20 cellular contexts compared by ENCODE assay signal in genomic region chr14:72600551-72601330, GRCh38.
DNase-seq lines count a peak whose midpoint lies in the region; ATAC-seq, FAIRE-seq and TF ChIP-seq lines count a peak whose summit lies in the region.
"Had no signal": no experiment of that assay in that cellular context is flagged by ENCODE, and none has a peak within 500 bp of the region (broad histone marks: within the 10 kb centered on the region; RNA-seq: fewer than 3 reads in every experiment).

No MANE protein-coding gene starts in this region.

- H4K20me1 ChIP-seq in neural progenitor cell (ENCODE audit: low read depth): no peaks in the 10 kb centered on the region
- no peaks in the 10 kb centered on the region for H4K20me1 ChIP-seq in mammary epithelial cell (ENCODE audit: insufficient read depth, low read length)

- TF ChIP-seq POLR2A in NB4 (IDR thresholded peaks at IDR 0.05; ENCODE audit: extremely low read depth, insufficient read length): no peak

- H3K27ac Mint-ChIP-seq in brain (peak overlapping the region in 3 of 5 experiments; percentile 21 to 68 (median 64)), neural progenitor cell (peak overlapping the region; percentile 87)
- H3K27ac Mint-ChIP-seq: activated CD8-positive, alpha-beta T cell treated with anti-CD3 and anti-CD28 coated beads, Interleukin-2, amount 10 ng/mL, durations not matched to agents 7 days and 5 days; activated naive CD4-positive, alpha-beta T cell treated with anti-CD3 and anti-CD28 coated beads for 36 hours had no signal

- no peaks in the 10 kb centered on the region for H3F3A ChIP-seq in neural progenitor cell (ENCODE audit: low read depth)

- H3K4me1 ChIP-seq in HEK293 (ENCODE audit: control insufficient read depth, insufficient read depth, low read length) (no peaks in the 10 kb centered on the region), neural progenitor cell (peaks cover 5% of the 10 kb centered on the region), mammary epithelial cell (ENCODE audit: insufficient read depth, low read length) (no peaks in the 10 kb centered on the region)
- H3K4me1 ChIP-seq: prostate gland had no signal

- H3K9ac ChIP-seq in neural progenitor cell: no peak overlapping the region
- no peak overlapping the region for H3K9ac ChIP-seq in mammary epithelial cell (ENCODE audit: insufficient read depth, low read length)

- no TSS peak for BruUV-seq in mammary epithelial cell (replicated peaks; lab: Mats Ljungman, UMichigan)

- POLR2A ChIA-PET in HEK293 (lab: Yijun Ruan, JAX): no interaction called here

- H3K4me3 Mint-ChIP-seq in brain: no peak overlapping the region
- H3K4me3 Mint-ChIP-seq in neural progenitor cell: no peak overlapping the region
- H3K4me3 Mint-ChIP-seq: activated CD8-positive, alpha-beta T cell treated with anti-CD3 and anti-CD28 coated beads, Interleukin-2, amount 10 ng/mL, durations not matched to agents 7 days and 5 days; activated naive CD4-positive, alpha-beta T cell treated with anti-CD3 and anti-CD28 coated beads for 36 hours had no signal

- 84% methylated on average over 7 of the region's 9 CpGs for WGBS in mammary epithelial cell (ENCODE audit: low coverage, missing lambda C conversion rate)

- intact Hi-C loops in mammary epithelial cell (cut with micrococcal nuclease): no loop called here

- H3K9me3 Mint-ChIP-seq in brain: no peaks in the 10 kb centered on the region
- no peaks in the 10 kb centered on the region for H3K9me3 Mint-ChIP-seq in neural progenitor cell
- H3K9me3 Mint-ChIP-seq: activated naive CD4-positive, alpha-beta T cell treated with anti-CD3 and anti-CD28 coated beads for 36 hours had no signal

- H3K9me3 ChIP-seq in HEK293 (ENCODE audit: control insufficient read depth, insufficient read depth, low read depth, low read length) (no peaks in the 10 kb centered on the region), neural progenitor cell (ENCODE audit: low read depth) (no peaks in the 10 kb centered on the region), mammary epithelial cell (replicated peaks; ENCODE audit: insufficient read depth, low read length) (no peaks in the 10 kb centered on the region)
- H3K9me3 ChIP-seq: prostate gland had no signal

- H3K4me1 Mint-ChIP-seq in brain (peaks cover 23% of the 10 kb centered on the region), neural progenitor cell (peaks cover 20% of the 10 kb centered on the region)

- no peaks in the 10 kb centered on the region for H3K36me3 Mint-ChIP-seq in brain
- H3K36me3 Mint-ChIP-seq in neural progenitor cell: no peaks in the 10 kb centered on the region

- no peaks in the 10 kb centered on the region for H3K27me3 ChIP-seq in neural progenitor cell
- no peaks in the 10 kb centered on the region for H3K27me3 ChIP-seq in mammary epithelial cell (ENCODE audit: insufficient read depth, low read length)

- CTCF ChIA-PET in HEK293 (lab: Yijun Ruan, JAX) (interaction anchor here (0.6 kb wide), 2 partner anchors 223 to 309 kb away, joined by 3 to 6 read pairs; no protein-coding TSS in a partner anchor), mammary epithelial cell (lab: Charles Lee; ENCODE audit: low non-redundant PET) (no interaction called here)

- no peak for FAIRE-seq in RCC 7860 (lab: Jason Lieb, UNC)
- FAIRE-seq: GM18507 had no signal

- H3K27ac ChIP-seq in HEK293 (ENCODE audit: extremely low read depth, low read depth, low read length) (no peak overlapping the region), neural progenitor cell (no peak overlapping the region), caudate nucleus (ENCODE audit: low read depth, low read length) (no peak overlapping the region), mammary epithelial cell (ENCODE audit: insufficient read depth, low read depth, low read length) (no peak overlapping the region)
- H3K27ac ChIP-seq: prostate gland had no signal

- H3K36me3 ChIP-seq in HEK293 (ENCODE audit: control insufficient read depth in 2 of 2, insufficient read depth in 1 of 2, low read length in 2 of 2) (no peaks in the 10 kb centered on the region), neural progenitor cell (no peaks in the 10 kb centered on the region), mammary epithelial cell (ENCODE audit: insufficient read depth, low read length) (no peaks in the 10 kb centered on the region)
- H3K36me3 ChIP-seq: prostate gland had no signal

- H3K27me3 Mint-ChIP-seq in brain (peaks cover under 1% of the 10 kb centered on the region), neural progenitor cell (ENCODE audit: insufficient read depth, low read depth) (no peaks in the 10 kb centered on the region)

- no peaks in the 10 kb centered on the region for H3K79me2 ChIP-seq in neural progenitor cell (ENCODE audit: low read depth)
- H3K79me2 ChIP-seq in mammary epithelial cell (ENCODE audit: insufficient read depth, low read length): no peaks in the 10 kb centered on the region

- TF ChIP-seq CTCF in HEK293 (tag by site-specific recombination; IDR thresholded peaks at IDR 0.05): no peak
- no peak for TF ChIP-seq CTCF in NB4 (IDR thresholded peaks at IDR 0.05; ENCODE audit: low read depth, low read length)
- TF ChIP-seq CTCF in brain (conservative IDR thresholded peaks at IDR 0.05): no peak
- no peak for TF ChIP-seq CTCF in neural progenitor cell (IDR thresholded peaks at IDR 0.05)
- TF ChIP-seq CTCF in mammary epithelial cell (conservative IDR thresholded peaks at IDR 0.05 in 1 of 2, IDR thresholded peaks at IDR 0.05 in 1 of 2; ENCODE audit: extremely low read depth in 1 of 2, insufficient read depth in 1 of 2, low read depth in 1 of 2, low read length in 2 of 2): no peak

- dilution Hi-C loops in mammary epithelial cell (cut with HindIII; ENCODE audit: low sequenced_read_pairs): no loop called here

- no peak for ATAC-seq in HG03108 (IDR thresholded peaks at IDR 0.05; ENCODE audit: unreplicated experiment)
- ATAC-seq: activated CD8-positive, alpha-beta T cell treated with anti-CD3 and anti-CD28 coated beads, Interleukin-2, amount 10 ng/mL, durations not matched to agents 7 days and 5 days; esophagus mucosa had no signal

- DNase-seq in NB4 (ENCODE audit: low read depth) (peak; percentile 53), neural progenitor cell (ENCODE audit: low spot score) (peak; percentile 6), RCC 7860 (ENCODE audit: low spot score) (no peak), caudate nucleus (lab: John Stamatoyannopoulos, UW) (no peak), mammary epithelial cell (no peak)
- DNase-seq: activated CD4-positive, CD25-positive, alpha-beta regulatory T cell treated with anti-CD3 and anti-CD28 coated beads, Interleukin-2, amount 50 U/mL, for 72 hours; activated CD8-positive, alpha-beta T cell treated with anti-CD3 and anti-CD28 coated beads, Interleukin-2, amount 10 ng/mL, durations not matched to agents 7 days and 5 days; activated naive CD4-positive, alpha-beta T cell treated with anti-CD3 and anti-CD28 coated beads for 36 hours; activated T-cell treated with anti-CD3 and anti-CD28 coated beads, Interleukin-2, amount 50 U/mL, for 1 hour; COR-L47; effector CD8-positive, alpha-beta T cell; kidney glomerular epithelial cell; NCI-H1092; NCI-H2029 treated with DMSO at 0.1 percent for 48 hours had no signal

- in situ Hi-C loops in mammary epithelial cell (cut with MboI; ENCODE audit: low sequenced_read_pairs in 2 of 2): no loop called here

- H3K4me3 ChIP-seq in HEK293 (ENCODE audit: low read depth, low read length) (no peak overlapping the region), NB4 (ENCODE audit: low read depth, low read length) (no peak overlapping the region), neural progenitor cell (no peak overlapping the region), mammary epithelial cell (replicated peaks in 1 of 3; ENCODE audit: insufficient read depth in 1 of 3, low read depth in 2 of 3, low read length in 3 of 3) (no peak overlapping the region)
- H3K4me3 ChIP-seq: prostate gland had no signal

- no peak overlapping the region for H2AFZ ChIP-seq in neural progenitor cell (replicated peaks)
- no peak overlapping the region for H2AFZ ChIP-seq in mammary epithelial cell (ENCODE audit: low read depth, low read length)

- H3K4me2 ChIP-seq in neural progenitor cell: no peak overlapping the region
- no peak overlapping the region for H3K4me2 ChIP-seq in mammary epithelial cell (ENCODE audit: insufficient read depth, low read depth, low read length)

TF ChIP-seq in HEK293, 187 proteins besides CTCF, POLR2A, EP300 and RAD21:
- no peak for TF ChIP-seq KLF7 (tag by site-specific recombination; IDR thresholded peaks at IDR 0.05; ENCODE audit: borderline replicate concordance)
- no peak for TF ChIP-seq SCRT1 (tag by site-specific recombination; IDR thresholded peaks at IDR 0.05; ENCODE audit: borderline replicate concordance)
- TF ChIP-seq EGR2 (tag by site-specific recombination; IDR thresholded peaks at IDR 0.05; ENCODE audit: low read depth): peak; percentile 74
- no peak for TF ChIP-seq ZNF292 (tag by site-specific recombination; IDR thresholded peaks at IDR 0.05; ENCODE audit: borderline replicate concordance, low read depth)
- TF ChIP-seq SP3 (tag by site-specific recombination; IDR thresholded peaks at IDR 0.05): no peak
- TF ChIP-seq SALL2 (tag by site-specific recombination; IDR thresholded peaks at IDR 0.05; ENCODE audit: borderline replicate concordance): no peak
- no peak for TF ChIP-seq ZNF433 (tag by site-specific recombination; IDR thresholded peaks at IDR 0.05; ENCODE audit: low read depth)
- peak; percentile 33; the same call in 1 of the 2 replicates for TF ChIP-seq ZFHX2 (tag by site-specific recombination; conservative IDR thresholded peaks at IDR 0.05)
- peak; percentile 28; the same call in 1 of the 2 replicates for TF ChIP-seq ZNF513 (tag by site-specific recombination; IDR thresholded peaks at IDR 0.05)
- TF ChIP-seq ZNF837 (tag by site-specific recombination; IDR thresholded peaks at IDR 0.05): no peak
- no peak for TF ChIP-seq ZNF19 (tag by site-specific recombination; IDR thresholded peaks at IDR 0.05; ENCODE audit: low read depth)

Comparison
In these comparisons a context has a peak if more than half of its experiments do, and no peak if none do; other contexts are left out.
1. DNase-seq: peak in NB4 (single experiment) and neural progenitor cell (single experiment); none in RCC 7860 (single experiment), caudate nucleus (0 of 61) and mammary epithelial cell (single experiment).